Comparison of ENCODE assay signal across 27 cellular contexts in the genomic region with DNA sequence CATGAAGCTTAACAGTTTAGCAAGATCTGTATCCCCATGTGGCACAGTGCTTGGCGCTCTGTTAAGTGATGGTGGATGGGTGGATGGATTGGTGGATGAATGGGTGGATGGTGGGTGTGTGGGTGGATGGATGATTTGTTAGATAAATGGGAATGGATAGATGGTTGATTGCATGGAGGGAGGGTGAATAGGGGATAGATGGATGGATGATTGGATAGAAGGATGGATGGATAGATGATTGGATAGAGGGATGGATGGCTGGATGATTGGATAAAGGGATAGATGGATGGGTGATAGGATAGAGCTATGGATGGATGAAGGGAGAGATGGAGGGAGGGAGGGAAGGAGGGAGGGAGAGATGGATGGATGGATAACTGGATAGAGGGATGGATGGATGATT.
"Had no signal": no experiment of that assay in that cellular context is flagged by ENCODE, and none has a peak within 500 bp of the region (broad histone marks: within the 10 kb centered on the region; RNA-seq: fewer than 3 reads in every experiment).

No MANE protein-coding gene starts in this region.

- H3K27me3 ChIP-seq: ascending aorta, cardiac muscle cell, SJCRH30 had no signal

- H3K9me3 Mint-ChIP-seq: activated CD4-positive, alpha-beta memory T cell treated with anti-CD3 and anti-CD28 coated beads for 36 hours; activated naive CD8-positive, alpha-beta T cell treated with anti-CD3 and anti-CD28 coated beads, Interleukin-2, amount 10 ng/mL, durations not matched to agents 7 days and 5 days; T-helper 1 cell treated with Interleukin-12 subunit alpha and Interleukin-12 subunit beta and Interleukin-4 antibody, amounts not matched to agents 30 μg/mL and 1 μg/mL, for 36 hours; T-helper 2 cell treated with Interferon-gamma antibody and Interleukin-4, amounts not matched to agents 5 μg/mL and 100 μg/mL, for 36 hours had no signal

- ATAC-seq: activated CD4-positive, CD25-positive, alpha-beta regulatory T cell treated with anti-CD3 and anti-CD28 coated beads, Interleukin-2, amount 50 U/mL, for 24 hours; activated T-cell treated with anti-CD3 and anti-CD28 coated beads, Interleukin-2, amount 50 U/mL, for 4 hours; Panc1; WTC11 had no signal

- H3K27ac Mint-ChIP-seq: activated CD4-positive, alpha-beta memory T cell treated with anti-CD3 and anti-CD28 coated beads for 36 hours; activated naive CD8-positive, alpha-beta T cell treated with anti-CD3 and anti-CD28 coated beads, Interleukin-2, amount 10 ng/mL, durations not matched to agents 7 days and 5 days; T-helper 1 cell treated with Interleukin-12 subunit alpha and Interleukin-12 subunit beta and Interleukin-4 antibody, amounts not matched to agents 30 μg/mL and 1 μg/mL, for 36 hours; T-helper 2 cell treated with Interferon-gamma antibody and Interleukin-4, amounts not matched to agents 5 μg/mL and 100 μg/mL, for 36 hours; WTC11 had no signal

- H3K9ac ChIP-seq: SK-N-SH had no signal

- H3K9me3 ChIP-seq: ascending aorta, SJCRH30, SK-N-SH had no signal

- DNase-seq: activated CD4-positive, alpha-beta memory T cell treated with anti-CD3 and anti-CD28 coated beads for 36 hours; activated CD4-positive, alpha-beta T cell treated with anti-CD3 and anti-CD28 coated beads for 4 hours; activated CD4-positive, alpha-beta T cell treated with anti-CD3 and anti-CD28 coated beads, Interleukin-2, amount 50 U/mL, for 1 hour; activated CD8-positive, alpha-beta memory T cell treated with anti-CD3 and anti-CD28 coated beads, Interleukin-2, amount 50 U/mL, for 4 hours; activated effector memory CD4-positive, alpha-beta T cell treated with Interleukin-2 at 50 U/mL for 16 hours; activated naive CD4-positive, alpha-beta T cell treated with anti-CD3 and anti-CD28 coated beads, Interleukin-2, amount 50 U/mL, for 16 hours; activated naive CD8-positive, alpha-beta T cell treated with anti-CD3 and anti-CD28 coated beads, Interleukin-2, amount 10 ng/mL, durations not matched to agents 7 days and 5 days; activated T-cell treated with anti-CD3 and anti-CD28 coated beads for 4 hours; activated T-cell treated with anti-CD3 and anti-CD28 coated beads, Interleukin-2, amount 50 U/mL, for 4 hours; amygdala; MM.1S; NCI-H1092; NCI-H1436 treated with DMSO at 0.1 percent for 48 hours; NCI-H1694 treated with DMSO at 0.1 percent for 48 hours; NCI-H2029; NCI-H345; NCI-H524 treated with DMSO at 0.1 percent for 48 hours; SHP77; SJCRH30; SK-N-SH had no signal

- H3K27me3 Mint-ChIP-seq: activated CD4-positive, alpha-beta memory T cell treated with anti-CD3 and anti-CD28 coated beads for 36 hours; activated naive CD8-positive, alpha-beta T cell treated with anti-CD3 and anti-CD28 coated beads, Interleukin-2, amount 10 ng/mL, durations not matched to agents 7 days and 5 days had no signal

- H3K4me1 Mint-ChIP-seq: activated naive CD8-positive, alpha-beta T cell treated with anti-CD3 and anti-CD28 coated beads, Interleukin-2, amount 10 ng/mL, durations not matched to agents 7 days and 5 days had no signal

- H3K36me3 Mint-ChIP-seq: activated naive CD8-positive, alpha-beta T cell treated with anti-CD3 and anti-CD28 coated beads, Interleukin-2, amount 10 ng/mL, durations not matched to agents 7 days and 5 days had no signal

- H3K27ac ChIP-seq: ascending aorta, cardiac muscle cell, SJCRH30 had no signal

- H3K4me3 Mint-ChIP-seq: activated CD4-positive, alpha-beta memory T cell treated with anti-CD3 and anti-CD28 coated beads for 36 hours; activated naive CD8-positive, alpha-beta T cell treated with anti-CD3 and anti-CD28 coated beads, Interleukin-2, amount 10 ng/mL, durations not matched to agents 7 days and 5 days; activated T-cell treated with anti-CD3 and anti-CD28 coated beads, Interleukin-2, amount 50 U/mL, for 4 hours; T-helper 1 cell treated with Interleukin-12 subunit alpha and Interleukin-12 subunit beta and Interleukin-4 antibody, amounts not matched to agents 30 μg/mL and 1 μg/mL, for 36 hours; T-helper 2 cell treated with Interferon-gamma antibody and Interleukin-4, amounts not matched to agents 5 μg/mL and 100 μg/mL, for 36 hours; WTC11 had no signal

- H3K4me2 ChIP-seq: SK-N-SH had no signal

- H3K36me3 ChIP-seq: ascending aorta, cardiac muscle cell, SJCRH30 had no signal

- H3K4me3 ChIP-seq: ascending aorta, cardiac muscle cell, SJCRH30 had no signal
